ENCODE assay signal across 11 cellular contexts in the genomic region with DNA sequence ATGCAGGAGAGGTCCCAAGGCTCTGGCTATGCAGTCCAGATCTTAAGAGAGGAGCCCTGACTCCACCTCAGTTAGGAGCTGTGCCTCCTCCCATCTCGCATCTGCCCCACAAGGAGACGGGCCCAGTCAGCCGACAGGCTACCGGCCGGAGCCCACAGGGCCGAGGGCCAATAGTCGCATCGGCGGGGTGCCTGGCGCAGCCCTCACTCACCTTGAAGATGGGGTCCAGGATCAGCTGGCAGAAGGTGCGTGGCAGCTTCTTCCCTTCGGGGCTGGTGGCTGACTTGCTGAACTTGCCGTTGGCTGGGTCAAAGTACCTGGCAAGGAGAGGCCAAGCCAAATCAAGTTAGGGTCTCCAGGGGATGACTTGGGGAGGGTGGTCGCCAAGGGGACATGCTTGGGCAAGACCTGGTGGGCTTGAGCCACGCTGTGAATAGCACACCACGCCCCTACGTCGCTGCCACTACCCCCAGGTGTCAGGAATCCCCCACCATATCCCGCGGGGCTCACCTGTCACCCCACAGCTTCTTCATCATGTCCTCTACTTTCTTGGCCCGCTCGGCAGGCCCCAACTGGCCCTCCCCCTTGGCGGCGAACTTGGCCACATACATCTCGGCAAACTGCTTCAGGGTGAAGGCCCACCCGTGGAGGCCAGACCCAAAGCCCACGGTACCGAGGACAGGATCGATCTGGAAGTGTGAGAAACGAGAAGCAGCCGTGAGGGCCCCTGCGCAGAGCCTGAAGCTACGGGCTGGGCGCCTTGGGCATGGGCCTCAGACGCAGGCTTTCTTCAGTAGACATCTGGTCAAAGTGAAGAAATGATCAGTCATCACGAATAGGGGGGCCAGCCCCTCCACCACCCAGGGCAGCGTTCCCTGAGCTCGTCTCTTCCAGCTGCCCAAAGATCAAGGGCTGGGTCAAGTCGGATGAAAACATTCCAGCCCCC. TPM values are rescaled to one million over a fixed set of nuclear protein-coding genes. Genes with fewer than 3 reads are reported as not detected.
DNase-seq lines count a peak whose midpoint lies in the region; ATAC-seq and TF ChIP-seq lines count a peak whose summit lies in the region.
"Had no signal": no experiment of that assay in that cellular context is flagged by ENCODE, and none has a peak within 500 bp of the region (broad histone marks: within the 10 kb centered on the region; RNA-seq: fewer than 3 reads in every experiment).

No MANE protein-coding gene starts in this region.

- peaks cover 84% of the 10 kb centered on the region for H3K79me2 ChIP-seq in Loucy (ENCODE audit: insufficient read depth, low read length)

- peaks cover 43% of the 10 kb centered on the region for H3K79me1 ChIP-seq in neuronal stem cell (ENCODE audit: low read depth, low read length)

- H3K4ac ChIP-seq in neuronal stem cell (ENCODE audit: low read length), result no peak overlapping the region

- no peak for TF ChIP-seq CTCF in CD8-positive, alpha-beta T cell (IDR thresholded peaks at IDR 0.05)
- no peak for TF ChIP-seq CTCF in Loucy (conservative IDR thresholded peaks at IDR 0.05; ENCODE audit: low read length)
- TF ChIP-seq CTCF in brain (conservative IDR thresholded peaks at IDR 0.05), result no peak

- no peak overlapping the region for H2AFZ ChIP-seq in Loucy (ENCODE audit: low read length)
- H2AFZ ChIP-seq in neuronal stem cell (ENCODE audit: low read length), result no peak overlapping the region

- H3K18ac ChIP-seq in neuronal stem cell (ENCODE audit: low read length), result no peak overlapping the region

- no peak overlapping the region for H2AK5ac ChIP-seq in neuronal stem cell (ENCODE audit: low read depth, low read length)

- H2BK120ac ChIP-seq in neuronal stem cell (ENCODE audit: low read depth, low read length), result no peak overlapping the region

- H3K36me3 Mint-ChIP-seq in CD8-positive, alpha-beta T cell, result peaks cover 77% of the 10 kb centered on the region
- peaks cover 65% of the 10 kb centered on the region for H3K36me3 Mint-ChIP-seq in brain

- DNase-seq in CD8-positive, alpha-beta T cell, result no peak
- DNase-seq in neuronal stem cell (ENCODE audit: low spot score) (no peak), activated gamma-delta T cell (lab: John Stamatoyannopoulos, UW) (no peak), NCI-H446 (lab: John Stamatoyannopoulos, UW) (no peak), NCI-H226 (no peak)
- DNase-seq: amygdala; erythroblast; NK-92 treated with Interleukin-12 subunit alpha and Interleukin-12 subunit beta, amount 100 ng/mL, for 24 hours had no signal

- H3K27me3 ChIP-seq in CD8-positive, alpha-beta T cell (ENCODE audit: insufficient read depth, low read length), result no peaks in the 10 kb centered on the region
- peaks cover 9% of the 10 kb centered on the region for H3K27me3 ChIP-seq in Loucy (ENCODE audit: insufficient read depth, low read length, poor library complexity, severe bottlenecking)
- no peaks in the 10 kb centered on the region for H3K27me3 ChIP-seq in neuronal stem cell (ENCODE audit: control insufficient read depth in 3 of 3, insufficient read depth in 3 of 3, low read depth in 1 of 3, low read length in 3 of 3)

- peaks cover 40% of the 10 kb centered on the region for H3K4me1 ChIP-seq in CD8-positive, alpha-beta T cell (ENCODE audit: insufficient read depth, low read length)
- H3K4me1 ChIP-seq in Loucy (ENCODE audit: insufficient read depth, low read length, poor library complexity, severe bottlenecking) (peaks cover 40% of the 10 kb centered on the region), neuronal stem cell (ENCODE audit: control insufficient read depth in 2 of 2, insufficient read depth in 1 of 2, low read depth in 1 of 2, low read length in 2 of 2) (peaks cover 13 to 23% of the 10 kb centered on the region in 2 donors)

- H3F3A ChIP-seq in Loucy (ENCODE audit: low read depth), result no peaks in the 10 kb centered on the region

- CTCF ChIA-PET in CD8-positive, alpha-beta T cell (lab: Charles Lee), result interaction anchor here (1.1 to 1.6 kb wide), 2 partner anchors 82 to 219 kb away, joined by 3 to 4 read pairs; no protein-coding TSS in a partner anchor

- H3K14ac ChIP-seq in neuronal stem cell (ENCODE audit: low read length), result no peak overlapping the region

- intact Hi-C loops in CD8-positive, alpha-beta T cell (cut with DNase I, micrococcal nuclease), result no loop called here

- no peaks in the 10 kb centered on the region for H3K9me2 ChIP-seq in Loucy (replicated peaks; ENCODE audit: low read depth, low read length)

- no peak overlapping the region for H3K27ac ChIP-seq in CD8-positive, alpha-beta T cell (ENCODE audit: low read depth, low read length)
- H3K27ac ChIP-seq in neuronal stem cell (replicated peaks; ENCODE audit: low read length), result no peak overlapping the region

- peak overlapping the region; percentile 39 for H3K4me3 Mint-ChIP-seq in CD8-positive, alpha-beta T cell
- peak overlapping the region; percentile 93 to 99 (median 99) for H3K4me3 Mint-ChIP-seq in brain

- H4K91ac ChIP-seq in neuronal stem cell (ENCODE audit: low read depth, low read length, poor library complexity), result no peak overlapping the region

- H3K9me3 Mint-ChIP-seq in CD8-positive, alpha-beta T cell, result no peaks in the 10 kb centered on the region
- peaks cover 0 to 2% (median 0%) of the 10 kb centered on the region in 5 experiments for H3K9me3 Mint-ChIP-seq in brain

- peaks cover 70% of the 10 kb centered on the region for H3K36me3 ChIP-seq in CD8-positive, alpha-beta T cell (ENCODE audit: insufficient read depth, low read length)
- H3K36me3 ChIP-seq in Loucy (ENCODE audit: insufficient read depth, low read length) (peaks cover 74% of the 10 kb centered on the region), neuronal stem cell (replicated peaks in 1 of 2; ENCODE audit: control insufficient read depth in 2 of 2, insufficient read depth in 2 of 2, low read length in 2 of 2) (peaks cover 70 to 75% of the 10 kb centered on the region in 2 donors)

- H3K9me3 ChIP-seq in CD8-positive, alpha-beta T cell (ENCODE audit: low read length), result no peaks in the 10 kb centered on the region
- H3K9me3 ChIP-seq in Loucy (ENCODE audit: insufficient read depth, low read depth, low read length) (no peaks in the 10 kb centered on the region), neuronal stem cell (replicated peaks in 1 of 2; ENCODE audit: control insufficient read depth in 2 of 2, insufficient read depth in 1 of 2, low read depth in 1 of 2, low read length in 2 of 2) (no peaks in the 10 kb centered on the region)

- no peak overlapping the region for H3K27ac Mint-ChIP-seq in CD8-positive, alpha-beta T cell
- H3K27ac Mint-ChIP-seq in brain, result peak overlapping the region in 3 of 5 experiments; percentile 41 to 99 (median 95)

- no CpG with 5 or more reads among the region's 39 CpGs for WGBS in neuronal stem cell (ENCODE audit: extremely low coverage in 2 of 2, insufficient read length in 2 of 2, insufficient replicate concordance in 1 of 2), 2 donors

- H4K20me1 ChIP-seq in Loucy (ENCODE audit: insufficient read depth, low read length, poor library complexity, severe bottlenecking), result peaks cover 81% of the 10 kb centered on the region

- no peaks in the 10 kb centered on the region for H3K27me3 Mint-ChIP-seq in CD8-positive, alpha-beta T cell (ENCODE audit: low read depth)
- H3K27me3 Mint-ChIP-seq in brain, result no peaks in the 10 kb centered on the region

- no peak overlapping the region for H2BK15ac ChIP-seq in neuronal stem cell (ENCODE audit: low read length)

- H3K4me2 ChIP-seq in Loucy (ENCODE audit: low read depth, low read length, poor library complexity, severe bottlenecking) (peak overlapping the region; percentile 96), neuronal stem cell (ENCODE audit: insufficient read depth, low read length, poor library complexity, severe bottlenecking) (no peak overlapping the region)

- no peak overlapping the region for H2BK12ac ChIP-seq in neuronal stem cell (ENCODE audit: low read length)

- peak overlapping the region; percentile 80 for H3K23ac ChIP-seq in neuronal stem cell (ENCODE audit: low read depth, low read length, poor library complexity)

- POLR2A ChIA-PET in CD8-positive, alpha-beta T cell (lab: Charles Lee), result interaction anchor here (2.8 kb wide), 1 partner anchor 11 kb away, joined by 12 read pairs; the partner anchor contains the start of gene DAPK3

- no peak overlapping the region for H3K4me3 ChIP-seq in CD8-positive, alpha-beta T cell (ENCODE audit: low read depth, low read length)
- peak overlapping the region; percentile 98 for H3K4me3 ChIP-seq in Loucy (ENCODE audit: low read length, poor library complexity, severe bottlenecking)
- no peak overlapping the region for H3K4me3 ChIP-seq in neuronal stem cell (ENCODE audit: low read length in 2 of 2)

- H2BK5ac ChIP-seq in neuronal stem cell (ENCODE audit: low read length), result no peak overlapping the region

- H3K4me1 Mint-ChIP-seq in CD8-positive, alpha-beta T cell (ENCODE audit: low read depth), result peaks cover 54% of the 10 kb centered on the region
- H3K4me1 Mint-ChIP-seq in brain, result peaks cover 42% of the 10 kb centered on the region

- ATAC-seq in CD8-positive, alpha-beta T cell, result no peak
- ATAC-seq in GM19455 (IDR thresholded peaks at IDR 0.05; ENCODE audit: unreplicated experiment), result no peak

- H4K8ac ChIP-seq in neuronal stem cell (ENCODE audit: low read depth, low read length), result no peak overlapping the region

- peak overlapping the region; percentile 98 for H3K9ac ChIP-seq in Loucy (ENCODE audit: low read depth, low read length, poor library complexity, severe bottlenecking)
- peak overlapping the region; percentile 72 for H3K9ac ChIP-seq in neuronal stem cell (ENCODE audit: low read depth, low read length, poor library complexity)

RNA-seq across cellular contexts. Expression of gene EEF2, which starts 3.3 kb away (rescaled TPM):
- 1,000 to 10,000 TPM; 2,844 to 2,933 TPM for total RNA-seq in CD8-positive, alpha-beta T cell
- 3,920 TPM for polyA plus RNA-seq in brain (ENCODE audit: insufficient read depth, low read depth, low replicate concordance)
- 2,427 TPM for polyA plus RNA-seq in neuronal stem cell (2013, experiment 1 of 2)
- 2,458 TPM for polyA plus RNA-seq in neuronal stem cell (2013, experiment 2 of 2)

RNA-seq across cellular contexts. Expression of gene DAPK3, which starts 11.1 kb away (rescaled TPM):
- 10 to 100 TPM; 20.7 to 21.5 TPM for total RNA-seq in CD8-positive, alpha-beta T cell
- 83.8 TPM for polyA plus RNA-seq in brain (ENCODE audit: insufficient read depth, low read depth, low replicate concordance)
- 56.3 TPM for polyA plus RNA-seq in neuronal stem cell (2013, experiment 1 of 2)
- polyA plus RNA-seq in neuronal stem cell (2013, experiment 2 of 2), result 55.0 TPM

RNA-seq across cellular contexts. Expression of gene PIAS4, which starts 25.5 kb away (rescaled TPM):
- 10 to 100 TPM; 11.6 to 14.9 TPM for total RNA-seq in CD8-positive, alpha-beta T cell
- polyA plus RNA-seq in brain (ENCODE audit: insufficient read depth, low read depth, low replicate concordance), result 41.9 TPM
- polyA plus RNA-seq in neuronal stem cell (2013, experiment 1 of 2), result 64.0 TPM
- polyA plus RNA-seq in neuronal stem cell (2013, experiment 2 of 2), result 61.2 TPM

RNA-seq across cellular contexts. Expression of gene NMRK2, which starts 49.1 kb away (rescaled TPM):
- total RNA-seq in CD8-positive, alpha-beta T cell, result not detected
- polyA plus RNA-seq in brain (ENCODE audit: insufficient read depth, low read depth, low replicate concordance), result 0.31 TPM
- 0.60 TPM for polyA plus RNA-seq in neuronal stem cell (2013, experiment 1 of 2)
- 0.72 TPM for polyA plus RNA-seq in neuronal stem cell (2013, experiment 2 of 2)
